ENCODE assay signal across 7 cellular contexts in the genomic region with DNA sequence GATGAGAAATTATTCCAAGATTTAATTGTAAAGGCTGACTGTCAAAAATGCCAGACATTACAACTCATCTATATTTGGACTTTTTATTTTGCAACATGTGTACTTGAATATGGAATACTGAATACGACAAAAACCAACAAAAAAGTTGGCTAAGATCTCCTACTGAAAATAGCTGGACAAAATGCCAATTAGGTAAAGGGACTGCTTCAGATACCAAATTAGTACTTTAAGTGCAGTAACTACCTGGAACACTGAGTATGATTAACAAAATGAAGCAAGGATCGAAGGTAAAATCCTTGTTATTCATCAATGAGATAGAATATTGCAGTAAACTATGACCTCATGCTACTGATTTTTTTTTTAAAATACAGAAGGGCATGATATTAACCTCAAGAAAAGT.
"Had no signal": no experiment of that assay in that cellular context is flagged by ENCODE, and none has a peak within 500 bp of the region (broad histone marks: within the 10 kb centered on the region; RNA-seq: fewer than 3 reads in every experiment).

No MANE protein-coding gene starts in this region.

- H3K4me3 Mint-ChIP-seq: H9 had no signal

- H3K4me3 ChIP-seq: GM23248, K562 had no signal

- ATAC-seq: K562 had no signal

- H3K9me3 Mint-ChIP-seq: H9 had no signal

- DNase-seq: GM23248, H9, HCEC 1CT, IMR-90, KG1 had no signal

- H3K9ac ChIP-seq: GM23248 had no signal

- H3K27ac ChIP-seq: GM23248, HL-60 had no signal

- H2AFZ ChIP-seq: GM23248 had no signal
